In the genomic region with DNA sequence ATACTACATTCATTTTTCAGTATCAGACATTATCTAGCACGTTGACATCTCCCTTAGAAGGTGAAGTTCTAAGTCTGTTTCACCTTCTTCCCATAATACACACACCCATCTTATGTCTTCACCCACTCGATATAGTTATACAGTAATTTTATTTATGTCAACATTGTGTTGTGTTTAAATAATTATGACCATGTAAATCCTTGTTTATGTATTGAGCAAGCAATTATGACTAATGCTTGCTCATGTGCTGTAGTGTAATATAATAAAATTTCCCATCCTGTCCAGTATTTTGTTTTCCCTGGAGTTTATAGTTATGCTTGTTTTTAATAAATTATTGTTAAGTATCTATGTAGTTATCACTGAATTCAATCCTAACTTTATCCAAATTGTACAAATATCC, we compare ENCODE assay signal across 20 cellular contexts.
"Had no signal": no experiment of that assay in that cellular context is flagged by ENCODE, and none has a peak within 500 bp of the region (broad histone marks: within the 10 kb centered on the region; RNA-seq: fewer than 3 reads in every experiment).

No MANE protein-coding gene starts in this region.

- H3K27ac ChIP-seq: coronary artery, esophagus muscularis mucosa had no signal

- H3K36me3 ChIP-seq: esophagus muscularis mucosa had no signal

- DNase-seq: activated CD4-positive, alpha-beta T cell treated with anti-CD3 and anti-CD28 coated beads, Interleukin-2, amount 10 ng/mL, durations not matched to agents 24 days and 14 days; activated CD4-positive, CD25-positive, alpha-beta regulatory T cell; activated CD8-positive, alpha-beta T cell treated with anti-CD3 and anti-CD28 coated beads for 36 hours; activated naive CD4-positive, alpha-beta T cell treated with Interleukin-2 at 50 U/mL for 16 hours; activated naive CD8-positive, alpha-beta T cell treated with anti-CD3 and anti-CD28 coated beads, Interleukin-2, amount 10 ng/mL, durations not matched to agents 7 days and 5 days; activated T-cell treated with anti-CD3 and anti-CD28 coated beads, Interleukin-2, amount 50 U/mL, for 1 hour; foreskin melanocyte; hypothalamus; midbrain; occipital lobe; retina; stimulated activated naive B cell treated with anti-CD40 and anti-IgM and Interleukin-4, amounts not matched to agents 10 μg/mL and 1 μg/mL and 100 μg/mL, for 72 hours; T-helper 1 cell; T-helper 9 cell had no signal

- H3K27me3 ChIP-seq: esophagus muscularis mucosa had no signal

- H3K4me3 ChIP-seq: coronary artery, esophagus muscularis mucosa, lung had no signal

- ATAC-seq: activated CD8-positive, alpha-beta T cell treated with anti-CD3 and anti-CD28 coated beads for 36 hours; activated T-helper 17 cell treated with anti-CD3 and anti-CD28 coated beads, Interleukin-2, amount 50 U/mL, for 72 hours; left lobe of liver; stimulated activated naive B cell treated with anti-CD40 and anti-IgM and Interleukin-4, amounts not matched to agents 10 μg/mL and 1 μg/mL and 100 μg/mL, for 72 hours had no signal

- H3K4me1 ChIP-seq: esophagus muscularis mucosa had no signal

- FAIRE-seq: keratinocyte had no signal
